24 cellular contexts compared by ENCODE assay signal in the genomic region with DNA sequence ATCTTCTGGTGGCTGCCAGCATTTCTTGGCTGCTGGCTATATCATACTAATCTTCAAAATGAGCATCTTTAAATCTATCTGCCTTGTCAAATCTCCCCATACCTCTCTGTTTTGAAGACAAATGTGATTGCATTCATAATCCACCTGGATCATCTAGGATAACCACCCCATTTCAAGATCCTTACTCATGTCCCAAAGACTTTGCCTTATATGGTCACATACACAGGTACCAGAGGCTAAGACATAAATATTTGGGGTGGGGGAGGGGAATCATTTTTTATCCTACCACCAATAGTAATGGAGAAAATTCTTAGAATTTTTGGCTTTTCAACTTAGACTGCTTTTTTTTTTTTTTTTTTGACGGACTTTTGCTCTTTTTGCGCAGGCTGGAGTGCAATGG.
DNase-seq lines count a peak whose midpoint lies in the region; ATAC-seq, FAIRE-seq and TF ChIP-seq lines count a peak whose summit lies in the region.
"Had no signal": no experiment of that assay in that cellular context is flagged by ENCODE, and none has a peak within 500 bp of the region (broad histone marks: within the 10 kb centered on the region; RNA-seq: fewer than 3 reads in every experiment).

No MANE protein-coding gene starts in this region.

- H3K4me1 Mint-ChIP-seq in type B pancreatic cell (ENCODE audit: unreplicated experiment) = no peaks in the 10 kb centered on the region
- H3K4me1 Mint-ChIP-seq: CD4-positive, CD25-positive, alpha-beta regulatory T cell; CD8-positive, alpha-beta memory T cell; IgD-negative memory B cell had no signal

- peak; percentile 95 for FAIRE-seq in D721Med (lab: Jason Lieb, UNC)
- FAIRE-seq: A204.1, GM12892, GM18507, HTR-8/SVneo had no signal

- TF ChIP-seq CTCF in D721Med (IDR thresholded peaks at IDR 0.05; ENCODE audit: insufficient read depth, missing control alignments) = no peak
- no peak for TF ChIP-seq CTCF in WERI-Rb-1 (IDR thresholded peaks at IDR 0.05; ENCODE audit: low read depth, low read length)
- TF ChIP-seq CTCF in type B pancreatic cell (conservative IDR thresholded peaks at IDR 0.05) = peak; percentile 2

- peak overlapping the region; percentile 71 for H3K27ac ChIP-seq in WERI-Rb-1

- no peaks in the 10 kb centered on the region for H3K36me3 ChIP-seq in WERI-Rb-1
- H3K36me3 ChIP-seq: BE2C had no signal

- H3K36me3 Mint-ChIP-seq in type B pancreatic cell = no peaks in the 10 kb centered on the region
- H3K36me3 Mint-ChIP-seq: CD4-positive, CD25-positive, alpha-beta regulatory T cell; CD8-positive, alpha-beta memory T cell; IgD-negative memory B cell had no signal

- peaks cover 4% of the 10 kb centered on the region for H3K9me3 Mint-ChIP-seq in type B pancreatic cell
- H3K9me3 Mint-ChIP-seq: GM23338 had no signal

- H3K4me3 ChIP-seq in WERI-Rb-1 (ENCODE audit: low read depth, low read length) = peak overlapping the region; percentile 14
- H3K4me3 ChIP-seq: GM23338 had no signal

- no peaks in the 10 kb centered on the region for H3K27me3 ChIP-seq in WERI-Rb-1 (ENCODE audit: insufficient read depth, low read depth, severe bottlenecking)
- H3K27me3 ChIP-seq: BE2C had no signal

- peak; percentile 38 for DNase-seq in D341Med (ENCODE audit: low spot score)
- DNase-seq in D721Med (ENCODE audit: insufficient read length, low spot score) = no peak
- DNase-seq in WERI-Rb-1 = peak; percentile 16
- no peak for DNase-seq in type B pancreatic cell (ENCODE audit: extremely low spot score, unreplicated experiment)
- DNase-seq in stimulated activated naive CD8-positive, alpha-beta T cell treated with anti-CD3 and anti-CD28 coated beads, Interleukin-15, Interleukin-2, amounts not matched to agents 100 U/mL and 50 U/mL, for 24 hours = no peak
- DNase-seq: ACHN; BE2C; C1 segment of cervical spinal cord; CD4-positive, CD25-positive, alpha-beta regulatory T cell; CD8-positive, alpha-beta memory T cell; COR-L47; DMS79; GDM1; H7; HFFc6; KBM-7 had no signal

- no peak overlapping the region for H3K4me3 Mint-ChIP-seq in type B pancreatic cell
- H3K4me3 Mint-ChIP-seq: CD4-positive, CD25-positive, alpha-beta regulatory T cell; CD8-positive, alpha-beta memory T cell; GM23338; HFFc6; IgD-negative memory B cell had no signal

- no peak for ATAC-seq in HG03342 (IDR thresholded peaks at IDR 0.05; ENCODE audit: unreplicated experiment)
- no peak for ATAC-seq in stimulated activated naive CD8-positive, alpha-beta T cell treated with anti-CD3 and anti-CD28 coated beads, Interleukin-15, Interleukin-2, amounts not matched to agents 100 U/mL and 50 U/mL, for 24 hours
- ATAC-seq: GM23338, HCT116 had no signal

- no peaks in the 10 kb centered on the region for H3K27me3 Mint-ChIP-seq in type B pancreatic cell
- H3K27me3 Mint-ChIP-seq: CD4-positive, CD25-positive, alpha-beta regulatory T cell; CD8-positive, alpha-beta memory T cell; IgD-negative memory B cell had no signal

- H3K27ac Mint-ChIP-seq in type B pancreatic cell = no peak overlapping the region
- H3K27ac Mint-ChIP-seq: CD4-positive, CD25-positive, alpha-beta regulatory T cell; CD8-positive, alpha-beta memory T cell; GM23338; HFFc6; IgD-negative memory B cell had no signal

- no peaks in the 10 kb centered on the region for H3K9me3 ChIP-seq in WERI-Rb-1 (ENCODE audit: severe bottlenecking)
- H3K9me3 ChIP-seq: BE2C had no signal

Comparison
In these comparisons a context has a peak if more than half of its experiments do, and no peak if none do; other contexts are left out.
1. DNase-seq: peak in D341Med (single experiment) and WERI-Rb-1 (single experiment); none in D721Med (single experiment), type B pancreatic cell (single experiment) and stimulated activated naive CD8-positive, alpha-beta T cell treated with anti-CD3 and anti-CD28 coated beads, Interleukin-15, Interleukin-2, amounts not matched to agents 100 U/mL and 50 U/mL, for 24 hours (single experiment).